ENCODE assay signal across 8 cellular contexts in genomic region chr18:35407871-35408481, GRCh38. TPM values are rescaled to one million over a fixed set of nuclear protein-coding genes. Genes with fewer than 3 reads are reported as not detected.
A peak's percentile ranks its signal among the peaks of the same experiment; 100 is the strongest.
DNase-seq lines count a peak whose midpoint lies in the region; ATAC-seq, FAIRE-seq and TF ChIP-seq lines count a peak whose summit lies in the region.

No MANE protein-coding gene starts in this region.

- H3K27me3 ChIP-seq in pancreas, result peaks cover 0 to 3% (median 1%) of the 10 kb centered on the region in 4 donors

- no peaks in the 10 kb centered on the region for H3K36me3 ChIP-seq in pancreas

- H3K4me1 ChIP-seq in pancreas, result no peaks in the 10 kb centered on the region

- DNase-seq in D341Med (ENCODE audit: low spot score) (peak; percentile 76), HUDEP-2 (lab: John Stamatoyannopoulos, UW; ENCODE audit: unreplicated experiment in 76 of 76) (peak in 42 of 76 experiments; percentile 2 to 80 (median 48)), NCI-H82 treated with DMSO at 0.1 percent for 48 hours (lab: John Stamatoyannopoulos, UW; ENCODE audit: unreplicated experiment) (peak; percentile 51), frontal cortex (ENCODE audit: low spot score in 2 of 2) (peak; percentile 27 to 57), pancreas (peak in 3 of 6 donors; percentile 26 to 51 (median 41))
- DNase-seq in activated T-cell treated with anti-CD3 and anti-CD28 coated beads, Interleukin-2, amount 50 U/mL, for 4 hours, result peak; percentile 19

- H3K4me3 ChIP-seq in pancreas, result no peak overlapping the region

- no peaks in the 10 kb centered on the region for H3K9me3 Mint-ChIP-seq in activated T-cell treated with anti-CD3 and anti-CD28 coated beads, Interleukin-2, amount 50 U/mL, for 4 hours

- no peak overlapping the region for H3K27ac ChIP-seq in pancreas

- peak; percentile 59 to 74 (median 66) for TF ChIP-seq CTCF in pancreas (IDR thresholded peaks at IDR 0.05)

- H3K9me3 ChIP-seq in pancreas, result no peaks in the 10 kb centered on the region

- ATAC-seq in GM19452 (IDR thresholded peaks at IDR 0.05; ENCODE audit: unreplicated experiment) (peak; percentile 65), pancreas (peak; percentile 91 to 98 (median 96)), GM19397 (IDR thresholded peaks at IDR 0.05; ENCODE audit: unreplicated experiment) (no peak)
- ATAC-seq in activated T-cell treated with anti-CD3 and anti-CD28 coated beads, Interleukin-2, amount 50 U/mL, for 4 hours, result peak; percentile 84 to 85

- no peaks in the 10 kb centered on the region for H3K36me3 Mint-ChIP-seq in activated T-cell treated with anti-CD3 and anti-CD28 coated beads, Interleukin-2, amount 50 U/mL, for 4 hours (ENCODE audit: insufficient read depth)

- H3K4me3 Mint-ChIP-seq in activated T-cell treated with anti-CD3 and anti-CD28 coated beads, Interleukin-2, amount 50 U/mL, for 4 hours, result no peak overlapping the region

- intact Hi-C loops in pancreas (cut with DNase I), result loop anchor here in 2 of 3 donors (5.0 to 10.0 kb wide), 2 partner anchors 107 to 544 kb away; no protein-coding TSS in a partner anchor

- peak; percentile 90 for FAIRE-seq in frontal cortex (lab: Jason Lieb, UNC)
- FAIRE-seq in pancreas (lab: Jason Lieb, UNC), result peak; percentile 93

- H3K4me1 Mint-ChIP-seq in activated T-cell treated with anti-CD3 and anti-CD28 coated beads, Interleukin-2, amount 50 U/mL, for 4 hours (ENCODE audit: low read depth), result peaks cover 17% of the 10 kb centered on the region

- peaks cover 8% of the 10 kb centered on the region for H3K27me3 Mint-ChIP-seq in activated T-cell treated with anti-CD3 and anti-CD28 coated beads, Interleukin-2, amount 50 U/mL, for 4 hours (ENCODE audit: low read depth)

- 28 to 33% methylated on average over 5 of the region's 5 CpGs for WGBS in pancreas, 2 donors

RNA-seq across cellular contexts. Expression of gene ZNF396, which starts 30.8 kb away (rescaled TPM):
- total RNA-seq in activated T-cell treated with anti-CD3 and anti-CD28 coated beads, Interleukin-2, amount 50 U/mL, for 4 hours, result under 1 TPM; 0.20 to 0.49 (median 0.29) TPM
- 4.1 TPM for total RNA-seq in frontal cortex
- total RNA-seq in pancreas, result 1 to 10 TPM; 2.1 to 3.8 (median 2.4) TPM
- 1 to 10 TPM; 1.2 to 2.7 TPM for polyA plus RNA-seq in pancreas
